34 cellular contexts compared by ENCODE assay signal in genomic region chr19:4210166-4210731, GRCh38. TPM values are rescaled to one million over a fixed set of nuclear protein-coding genes. Genes with fewer than 3 reads are reported as not detected.
"Had no signal": no experiment of that assay in that cellular context is flagged by ENCODE, and none has a peak within 500 bp of the region (broad histone marks: within the 10 kb centered on the region; RNA-seq: fewer than 3 reads in every experiment).

No MANE protein-coding gene starts in this region.

- DNase-seq: colonic mucosa; effector CD8-positive, alpha-beta T cell; endodermal cell; foreskin fibroblast; heart left ventricle; kidney; mesenchymal stem cell; mucosa of descending colon; naive B cell; sigmoid colon; stimulated activated CD4-positive, alpha-beta T cell treated with anti-CD3 and anti-CD28 coated beads, Interleukin-2, amount 100 ng/mL, for 24 hours; stimulated activated CD4-positive, alpha-beta T cell treated with anti-CD3 and anti-CD28 coated beads, Interleukin-4, amount 100 ng/mL, for 24 hours; stimulated activated naive CD4-positive, alpha-beta T cell treated with Interleukin-2 at 50 U/mL for 16 hours; stomach; thyroid gland had no signal

- H3K36me3 ChIP-seq: colonic mucosa, gastroesophageal sphincter, heart left ventricle, right atrium auricular region, sigmoid colon, stomach, thyroid gland had no signal

- H3K4me3 ChIP-seq: colonic mucosa, gastroesophageal sphincter, heart left ventricle, hepatocyte, mucosa of descending colon, right atrium auricular region, sigmoid colon, stomach, thyroid gland had no signal

- H3K9me3 ChIP-seq: colonic mucosa, gastroesophageal sphincter, heart left ventricle, mucosa of descending colon, right atrium auricular region, sigmoid colon, stomach, thyroid gland had no signal

- H3K27ac ChIP-seq: colonic mucosa, epithelial cell of prostate, gastroesophageal sphincter, heart left ventricle, hepatocyte, parathyroid adenoma, right atrium auricular region, sigmoid colon, stomach, thyroid gland had no signal

- H3K4me2 ChIP-seq: hepatocyte had no signal

- H3K4me1 ChIP-seq: colonic mucosa, gastroesophageal sphincter, heart left ventricle, parathyroid adenoma, right atrium auricular region, sigmoid colon, stomach, thyroid gland had no signal

- H3K27me3 ChIP-seq: colonic mucosa, hepatocyte, right atrium auricular region, thyroid gland had no signal

- H2AFZ ChIP-seq: hepatocyte, parathyroid adenoma had no signal

- H3K9ac ChIP-seq: parathyroid adenoma had no signal

- ATAC-seq: esophagus mucosa; gastroesophageal sphincter; heart left ventricle; left lobe of liver; mucosa of descending colon; natural killer cell treated with Interleukin-12 subunit alpha and Interleukin-12 subunit beta and Interleukin-15 and Interleukin-18, amount 100 ng/mL, for 72 hours; stimulated activated effector memory CD8-positive, alpha-beta T cell treated with anti-CD3 and anti-CD28 coated beads, Interleukin-12 subunit alpha, Interleukin-12 subunit beta, amount 100 ng/mL, for 72 hours had no signal

RNA-seq across cellular contexts. Expression of gene EBI3, which starts 19.1 kb away (rescaled TPM):
- total RNA-seq: endodermal cell, neural crest cell, osteoblast, progenitor cell of endocrine pancreas, skeletal muscle tissue had no signal

RNA-seq across cellular contexts. Expression of gene ANKRD24, which starts 27.8 kb away (rescaled TPM):
- total RNA-seq: skeletal muscle tissue had no signal

RNA-seq across cellular contexts. Expression of gene CREB3L3, which starts 56.8 kb away (rescaled TPM):
- total RNA-seq: chondrocyte; esophagus mucosa; gastroesophageal sphincter; heart left ventricle; kidney; lung microvascular endothelial cell; mesothelial cell of epicardium; natural killer cell treated with Interleukin-12 subunit alpha and Interleukin-12 subunit beta and Interleukin-15 and Interleukin-18, amount 100 ng/mL, for 72 hours; neural crest cell; osteoblast; right atrium auricular region; skeletal muscle tissue; subcutaneous adipose tissue; temporal lobe; thyroid gland; urinary bladder had no signal
- polyA plus RNA-seq: heart left ventricle had no signal
